Comparison of ENCODE assay signal across 8 cellular contexts in genomic region chr14:91059576-91060471, GRCh38. TPM values are rescaled to one million over a fixed set of nuclear protein-coding genes. Genes with fewer than 3 reads are reported as not detected.
DNase-seq lines count a peak whose midpoint lies in the region; ATAC-seq and TF ChIP-seq lines count a peak whose summit lies in the region.

No MANE protein-coding gene starts in this region.

- H3K9me3 ChIP-seq in gastroesophageal sphincter (no peaks in the 10 kb centered on the region), upper lobe of left lung (no peaks in the 10 kb centered on the region)

- H3K36me3 Mint-ChIP-seq in osteocyte (ENCODE audit: unreplicated experiment): no peaks in the 10 kb centered on the region

- DNase-seq in COR-L47 (lab: John Stamatoyannopoulos, UW): peak; percentile 77
- peak in 45 of 76 experiments; percentile 4 to 79 (median 56) for DNase-seq in HUDEP-2 (lab: John Stamatoyannopoulos, UW; ENCODE audit: unreplicated experiment in 76 of 76)
- peak; percentile 75 for DNase-seq in RPMI8226
- DNase-seq in activated naive CD4-positive, alpha-beta T cell treated with Interleukin-2 at 50 U/mL for 16 hours: peak; percentile 67
- no peak for DNase-seq in osteocyte (ENCODE audit: extremely low spot score, unreplicated experiment)
- DNase-seq in upper lobe of left lung: peak; percentile 64 to 95

- H3K27ac ChIP-seq in gastroesophageal sphincter (peak overlapping the region; percentile 96 to 99 (median 98)), upper lobe of left lung (peak overlapping the region; percentile 95 to 97 (median 96))

- WGBS in gastroesophageal sphincter (ENCODE audit: low coverage in 1 of 2), 2 donors: 0 to 3% methylated on average over 10 to 14 of the region's 88 CpGs
- WGBS in upper lobe of left lung, 2 donors: 1 to 2% methylated on average over 34 to 57 of the region's 88 CpGs

- H3K36me3 ChIP-seq in gastroesophageal sphincter (no peaks in the 10 kb centered on the region), upper lobe of left lung (no peaks in the 10 kb centered on the region)

- H3K27me3 ChIP-seq in gastroesophageal sphincter (no peaks in the 10 kb centered on the region), upper lobe of left lung (no peaks in the 10 kb centered on the region)

- no peaks in the 10 kb centered on the region for H3K9me3 Mint-ChIP-seq in osteocyte (ENCODE audit: unreplicated experiment)

- no peak for TF ChIP-seq EP300 in gastroesophageal sphincter (IDR thresholded peaks at IDR 0.05)
- TF ChIP-seq EP300 in upper lobe of left lung (IDR thresholded peaks at IDR 0.05): no peak

- no peak overlapping the region for H3K27ac Mint-ChIP-seq in osteocyte (ENCODE audit: unreplicated experiment)

- H3K4me1 ChIP-seq in gastroesophageal sphincter: peaks cover 0 to 65% (median 20%) of the 10 kb centered on the region in 3 donors
- H3K4me1 ChIP-seq in upper lobe of left lung: peaks cover 9 to 21% (median 15%) of the 10 kb centered on the region in 4 donors

- H3K4me3 ChIP-seq in gastroesophageal sphincter (peak overlapping the region; percentile 83 to 97), upper lobe of left lung (peak overlapping the region; percentile 81 to 97 (median 94))

- peaks cover 4% of the 10 kb centered on the region for H3K4me1 Mint-ChIP-seq in osteocyte (ENCODE audit: unreplicated experiment)

- H3K4me3 Mint-ChIP-seq in osteocyte (ENCODE audit: unreplicated experiment): peak overlapping the region; percentile 68

- TF ChIP-seq CTCF in gastroesophageal sphincter (IDR thresholded peaks at IDR 0.05) (peak in 2 of 4 experiments; percentile 13 to 49), osteocyte (IDR thresholded peaks at IDR 0.05) (peak; percentile 37), upper lobe of left lung (IDR thresholded peaks at IDR 0.05) (peak in 1 of 6 experiments; percentile 13)

- TF ChIP-seq POLR2A in gastroesophageal sphincter (IDR thresholded peaks at IDR 0.05) (no peak), upper lobe of left lung (IDR thresholded peaks at IDR 0.05) (no peak)

- peak; percentile 15 for ATAC-seq in GM21367 (IDR thresholded peaks at IDR 0.05; ENCODE audit: unreplicated experiment)
- ATAC-seq in gastroesophageal sphincter: peak; percentile 51
- peak; percentile 56 to 75 for ATAC-seq in upper lobe of left lung (ENCODE audit: low FRiP score in 2 of 2)

- peaks cover 2% of the 10 kb centered on the region for H3K27me3 Mint-ChIP-seq in osteocyte (ENCODE audit: unreplicated experiment)

RNA-seq across cellular contexts. Expression of gene RPS6KA5, which starts 0.6 kb away (rescaled TPM):
- total RNA-seq in gastroesophageal sphincter (10 to 100 TPM; 30.8 to 48.6 (median 36.6) TPM), osteocyte (2.6 and 3.4 TPM in 2 replicates), upper lobe of left lung (10 to 100 TPM in 3 of 6 donors, 1 to 10 TPM in 3; 4.3 to 17.8 (median 10.2) TPM)

RNA-seq across cellular contexts. Expression of gene DGLUCY, which starts 54.0 kb away (rescaled TPM):
- 100 to 1,000 TPM in 1 of 4 donors, 10 to 100 TPM in 3; 52.8 to 118 (median 77.3) TPM for total RNA-seq in gastroesophageal sphincter
- total RNA-seq in osteocyte: 20.4 and 29.3 TPM in 2 replicates
- total RNA-seq in upper lobe of left lung: 100 to 1,000 TPM in 2 of 6 donors, 10 to 100 TPM in 4; 54.7 to 141 (median 80.3) TPM

Comparison
In these comparisons a context has a peak if more than half of its experiments do, and no peak if none do; other contexts are left out.
1. ATAC-seq: peak in every context shown above with its lines; median percentile 66 in upper lobe of left lung; 51 in gastroesophageal sphincter; 15 in GM21367.